Comparison of ENCODE assay signal across 1 cellular context in the genomic region with DNA sequence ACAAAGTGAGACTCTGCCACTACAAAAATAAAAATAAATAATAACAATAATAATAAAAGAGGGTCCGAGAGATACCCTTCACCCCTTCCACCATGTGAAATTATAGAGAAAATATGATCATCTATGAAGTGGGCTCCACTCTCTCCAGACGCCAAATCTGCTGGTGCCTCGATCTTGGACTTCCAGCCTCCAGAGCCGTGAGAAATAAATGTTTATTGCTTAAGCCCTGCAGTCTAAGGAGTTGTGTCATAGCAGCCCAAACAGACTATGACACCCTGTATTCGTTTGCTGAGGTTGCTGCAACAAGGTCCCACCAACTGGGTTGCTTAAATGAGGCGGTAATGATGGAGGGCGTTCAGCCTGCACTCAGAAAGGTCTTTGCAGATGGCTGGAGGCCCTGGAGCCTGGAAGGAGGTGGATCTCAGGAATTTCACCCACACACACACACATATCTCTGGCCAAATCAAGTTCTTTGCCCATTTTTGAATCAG.
TF ChIP-seq lines count a peak whose summit lies in the region.

No MANE protein-coding gene starts in this region.

TF ChIP-seq in WTC11, 78 proteins besides CTCF, POLR2A, EP300 and RAD21:
- TF ChIP-seq USF2 (CRISPR knock-in tag; IDR thresholded peaks at IDR 0.05) (no peak), ZNF121 (CRISPR knock-in tag; IDR thresholded peaks at IDR 0.05) (no peak), ATF6 (CRISPR knock-in tag; IDR thresholded peaks at IDR 0.05) (no peak), CREM (CRISPR knock-in tag; IDR thresholded peaks at IDR 0.05) (no peak), HMGXB4 (CRISPR knock-in tag; IDR thresholded peaks at IDR 0.05) (no peak), ELF4 (CRISPR knock-in tag; IDR thresholded peaks at IDR 0.05; ENCODE audit: low read depth) (no peak), EMX1 (CRISPR knock-in tag; IDR thresholded peaks at IDR 0.05) (no peak), GTF2I (CRISPR knock-in tag; conservative IDR thresholded peaks at IDR 0.05) (no peak), ZNF317 (CRISPR knock-in tag; IDR thresholded peaks at IDR 0.05; ENCODE audit: borderline replicate concordance, low read depth) (no peak), MYBL2 (CRISPR knock-in tag; IDR thresholded peaks at IDR 0.05) (no peak), TEAD4 (CRISPR knock-in tag; IDR thresholded peaks at IDR 0.05) (no peak), ATF1 (CRISPR knock-in tag; IDR thresholded peaks at IDR 0.05) (no peak), ZNF219 (CRISPR knock-in tag; IDR thresholded peaks at IDR 0.05; ENCODE audit: borderline replicate concordance) (no peak), IRF2 (CRISPR knock-in tag; IDR thresholded peaks at IDR 0.05; ENCODE audit: borderline replicate concordance, low read depth) (no peak), HMGA2 (CRISPR knock-in tag; IDR thresholded peaks at IDR 0.05) (no peak), ZBTB21 (CRISPR knock-in tag; IDR thresholded peaks at IDR 0.05; ENCODE audit: borderline replicate concordance) (no peak), ZNF263 (CRISPR knock-in tag; IDR thresholded peaks at IDR 0.05; ENCODE audit: low read depth) (no peak), FOXJ3 (CRISPR knock-in tag; IDR thresholded peaks at IDR 0.05; ENCODE audit: borderline replicate concordance) (no peak)
- TF ChIP-seq, protein P1, sequence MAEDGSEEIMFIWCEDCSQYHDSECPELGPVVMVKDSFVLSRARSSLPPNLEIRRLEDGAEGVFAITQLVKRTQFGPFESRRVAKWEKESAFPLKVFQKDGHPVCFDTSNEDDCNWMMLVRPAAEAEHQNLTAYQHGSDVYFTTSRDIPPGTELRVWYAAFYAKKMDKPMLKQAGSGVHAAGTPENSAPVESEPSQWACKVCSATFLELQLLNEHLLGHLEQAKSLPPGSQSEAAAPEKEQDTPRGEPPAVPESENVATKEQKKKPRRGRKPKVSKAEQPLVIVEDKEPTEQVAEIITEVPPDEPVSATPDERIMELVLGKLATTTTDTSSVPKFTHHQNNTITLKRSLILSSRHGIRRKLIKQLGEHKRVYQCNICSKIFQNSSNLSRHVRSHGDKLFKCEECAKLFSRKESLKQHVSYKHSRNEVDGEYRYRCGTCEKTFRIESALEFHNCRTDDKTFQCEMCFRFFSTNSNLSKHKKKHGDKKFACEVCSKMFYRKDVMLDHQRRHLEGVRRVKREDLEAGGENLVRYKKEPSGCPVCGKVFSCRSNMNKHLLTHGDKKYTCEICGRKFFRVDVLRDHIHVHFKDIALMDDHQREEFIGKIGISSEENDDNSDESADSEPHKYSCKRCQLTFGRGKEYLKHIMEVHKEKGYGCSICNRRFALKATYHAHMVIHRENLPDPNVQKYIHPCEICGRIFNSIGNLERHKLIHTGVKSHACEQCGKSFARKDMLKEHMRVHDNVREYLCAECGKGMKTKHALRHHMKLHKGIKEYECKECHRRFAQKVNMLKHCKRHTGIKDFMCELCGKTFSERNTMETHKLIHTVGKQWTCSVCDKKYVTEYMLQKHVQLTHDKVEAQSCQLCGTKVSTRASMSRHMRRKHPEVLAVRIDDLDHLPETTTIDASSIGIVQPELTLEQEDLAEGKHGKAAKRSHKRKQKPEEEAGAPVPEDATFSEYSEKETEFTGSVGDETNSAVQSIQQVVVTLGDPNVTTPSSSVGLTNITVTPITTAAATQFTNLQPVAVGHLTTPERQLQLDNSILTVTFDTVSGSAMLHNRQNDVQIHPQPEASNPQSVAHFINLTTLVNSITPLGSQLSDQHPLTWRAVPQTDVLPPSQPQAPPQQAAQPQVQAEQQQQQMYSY (CRISPR knock-in tag; IDR thresholded peaks at IDR 0.05): no peak
